In genomic region chr2:85259101-85259590, GRCh38 we compare ENCODE assay signal across 15 cellular contexts.
DNase-seq lines count a peak whose midpoint lies in the region; ATAC-seq and TF ChIP-seq lines count a peak whose summit lies in the region.
"Had no signal": no experiment of that assay in that cellular context is flagged by ENCODE, and none has a peak within 500 bp of the region (broad histone marks: within the 10 kb centered on the region; RNA-seq: fewer than 3 reads in every experiment).

No MANE protein-coding gene starts in this region.

- H3K36me3 ChIP-seq in neuron (ENCODE audit: insufficient read depth, low read length) = peaks cover 6% of the 10 kb centered on the region
- H3K36me3 ChIP-seq: BLaER1 had no signal

- CTCF ChIA-PET in AG04450 (lab: Charles Lee) (interaction anchor here (0.5 to 0.6 kb wide), 2 partner anchors 9 to 27 kb away, joined by 3 read pairs; no protein-coding TSS in a partner anchor), RWPE1 (lab: Yijun Ruan, JAX) (interaction anchor here (0.5 to 0.7 kb wide), 3 partner anchors 34 to 48 kb away, joined by 3 to 4 read pairs (median 4); no protein-coding TSS in a partner anchor), Calu3 (lab: Charles Lee) (no interaction called here)

- H3K27ac Mint-ChIP-seq in Calu3 (ENCODE audit: unreplicated experiment) = no peak overlapping the region
- no peak overlapping the region for H3K27ac Mint-ChIP-seq in immature natural killer cell
- H3K27ac Mint-ChIP-seq: naive B cell, T-cell had no signal

- H3K27me3 ChIP-seq in AG04450 (ENCODE audit: control insufficient read depth, insufficient read depth, low read length) (no peaks in the 10 kb centered on the region), neuron (ENCODE audit: insufficient read depth, low read length) (no peaks in the 10 kb centered on the region)
- H3K27me3 ChIP-seq: BLaER1 had no signal

- H3K27ac ChIP-seq in AG04450 (ENCODE audit: low read depth, low read length) (peak overlapping the region; percentile 70), RWPE1 (peak overlapping the region; percentile 35; the same call in 1 of the 2 replicates)
- H3K27ac ChIP-seq: BLaER1 had no signal

- intact Hi-C loops in Calu3 (cut with micrococcal nuclease; ENCODE audit: unreplicated experiment) = no loop called here

- DNase-seq in AG04450 (ENCODE audit: low read depth, low spot score) (peak; percentile 38), RWPE1 (ENCODE audit: low spot score) (no peak), fibroblast of mammary gland (ENCODE audit: low read depth) (peak; percentile 55), Calu3 (no peak), hippocampal formation (lab: John Stamatoyannopoulos, UW) (no peak), immature natural killer cell (no peak)
- DNase-seq: activated T-cell treated with anti-CD3 and anti-CD28 coated beads, Interleukin-2, amount 50 U/mL, for 1 hour; erythroblast; naive B cell; NCI-H2081 treated with DMSO at 0.1 percent for 48 hours; T-cell had no signal

- H3K4me1 Mint-ChIP-seq in Calu3 (ENCODE audit: low read depth, unreplicated experiment) (peaks cover 40% of the 10 kb centered on the region), immature natural killer cell (no peaks in the 10 kb centered on the region)
- H3K4me1 Mint-ChIP-seq: T-cell had no signal

- H3K9me3 Mint-ChIP-seq in Calu3 (ENCODE audit: low read depth, unreplicated experiment) (no peaks in the 10 kb centered on the region), immature natural killer cell (no peaks in the 10 kb centered on the region)
- H3K9me3 Mint-ChIP-seq: naive B cell, T-cell had no signal

- H3K27me3 Mint-ChIP-seq in Calu3 (ENCODE audit: unreplicated experiment) (no peaks in the 10 kb centered on the region), immature natural killer cell (ENCODE audit: low read depth in 3 of 3) (peaks cover 0 to 1% (median 0%) of the 10 kb centered on the region in 3 donors)

- no peak overlapping the region for H3K4me3 Mint-ChIP-seq in Calu3 (ENCODE audit: low read depth, unreplicated experiment)
- H3K4me3 Mint-ChIP-seq in immature natural killer cell = no peak overlapping the region
- H3K4me3 Mint-ChIP-seq: naive B cell, T-cell had no signal

- peaks cover 49% of the 10 kb centered on the region for H3K4me1 ChIP-seq in neuron (ENCODE audit: insufficient read depth, low read length)

- BruUV-seq in Calu3 (replicated peaks; lab: Mats Ljungman, UMichigan) = no TSS peak

- no peaks in the 10 kb centered on the region for H3K9me3 ChIP-seq in AG04450 (ENCODE audit: control insufficient read depth, insufficient read depth, low read length)
- H3K9me3 ChIP-seq in neuron (ENCODE audit: low read length) = no peaks in the 10 kb centered on the region
- H3K9me3 ChIP-seq: BLaER1 had no signal

- POLR2A ChIA-PET in AG04450 (lab: Yijun Ruan, JAX) (interaction anchor here (1.1 kb wide), 1 partner anchor 9 kb away, joined by 3 read pairs; no protein-coding TSS in a partner anchor), RWPE1 (lab: Yijun Ruan, JAX; ENCODE audit: low non-redundant PET) (no interaction called here)

- no peak for ATAC-seq in HG03280 (IDR thresholded peaks at IDR 0.05; ENCODE audit: unreplicated experiment)
- ATAC-seq: GM12878, T-cell had no signal

- no peak overlapping the region for H2AFZ ChIP-seq in neuron (ENCODE audit: low read depth, low read length)

- no peak overlapping the region for H3K4me3 ChIP-seq in AG04450 (ENCODE audit: low read depth, low read length)
- no peak overlapping the region for H3K4me3 ChIP-seq in fibroblast of mammary gland (ENCODE audit: control insufficient read depth, low read depth, low read length)
- H3K4me3 ChIP-seq in neuron (ENCODE audit: low read length) = peak overlapping the region; percentile 6
- H3K4me3 ChIP-seq: BLaER1, GM12878 had no signal

- TF ChIP-seq CTCF in AG04450 (IDR thresholded peaks at IDR 0.05; ENCODE audit: low read depth, low read length) (no peak), RWPE1 (conservative IDR thresholded peaks at IDR 0.05; ENCODE audit: low read depth) (no peak), fibroblast of mammary gland (conservative IDR thresholded peaks at IDR 0.05; ENCODE audit: control insufficient read depth, insufficient read depth, low read depth, low read length) (no peak), Calu3 (IDR thresholded peaks at IDR 0.05; ENCODE audit: unreplicated experiment) (no peak)

- H3K36me3 Mint-ChIP-seq in Calu3 (ENCODE audit: insufficient read depth, unreplicated experiment) = peaks cover 12% of the 10 kb centered on the region
- H3K36me3 Mint-ChIP-seq in immature natural killer cell = no peaks in the 10 kb centered on the region
- H3K36me3 Mint-ChIP-seq: naive B cell, T-cell had no signal

Comparison
In these comparisons a context has a peak if more than half of its experiments do, and no peak if none do; other contexts are left out.
1. DNase-seq: peak in AG04450 (single experiment) and fibroblast of mammary gland (single experiment); none in RWPE1 (single experiment), Calu3 (single experiment), hippocampal formation (0 of 2) and immature natural killer cell (0 of 3).